ENCODE assay signal across 1 cellular context in genomic region chr1:228082260-228082974, GRCh38.
TF ChIP-seq lines count a peak whose summit lies in the region.

ARF1 (plus strand) TSS chr1:228082708; CDS start chr1:228097115, 14,407 bp downstream.

TF ChIP-seq in HepG2, 621 proteins besides CTCF, POLR2A, EP300 and RAD21 (continued from another document and continues in another):
- TF ChIP-seq ZNF710 (CRISPR knock-in tag; IDR thresholded peaks at IDR 0.05; ENCODE audit: borderline replicate concordance) (0 out of 2 replicates have a peak, but pooled peaks have one; percentile 59), ATF2 (CRISPR knock-in tag; IDR thresholded peaks at IDR 0.05) (0 out of 2 replicates have a peak, but pooled peaks have one; percentile 30), DDIT3 (CRISPR knock-in tag; IDR thresholded peaks at IDR 0.05) (no peak), THAP11 (CRISPR knock-in tag; IDR thresholded peaks at IDR 0.05) (peak; percentile 85), ZNF382 (CRISPR knock-in tag; IDR thresholded peaks at IDR 0.05; ENCODE audit: borderline replicate concordance) (no peak), TOE1 (CRISPR knock-in tag; IDR thresholded peaks at IDR 0.05) (0 out of 2 replicates have a peak, but pooled peaks have one; percentile 52), ZNF33A (CRISPR knock-in tag; IDR thresholded peaks at IDR 0.05; ENCODE audit: borderline replicate concordance) (no peak), SP4 (CRISPR knock-in tag; IDR thresholded peaks at IDR 0.05) (peak; percentile 88), HINFP (CRISPR knock-in tag; IDR thresholded peaks at IDR 0.05; ENCODE audit: low read depth) (peak; percentile 61; the same call in 1 of the 2 replicates), KDM5A (IDR thresholded peaks at IDR 0.05; ENCODE audit: borderline replicate concordance, low read length) (0 out of 2 replicates have a peak, but pooled peaks have one; percentile 13), ZNF619 (CRISPR knock-in tag; IDR thresholded peaks at IDR 0.05) (no peak), SRY (CRISPR knock-in tag; IDR thresholded peaks at IDR 0.05) (0 out of 2 replicates have a peak, but pooled peaks have one; percentile 12), ZNF547 (CRISPR knock-in tag; IDR thresholded peaks at IDR 0.05) (peak; percentile 71; the same call in 1 of the 2 replicates), RBM39 (IDR thresholded peaks at IDR 0.05; ENCODE audit: low read depth, low read length, poor library complexity, severe bottlenecking) (no peak), ZNF597 (CRISPR knock-in tag; IDR thresholded peaks at IDR 0.05) (no peak), ZNF275 (CRISPR knock-in tag; IDR thresholded peaks at IDR 0.05; ENCODE audit: borderline replicate concordance) (peak; percentile 64; the same call in 1 of the 2 replicates), MAFG (CRISPR knock-in tag; IDR thresholded peaks at IDR 0.05) (no peak), REPIN1 (CRISPR knock-in tag; IDR thresholded peaks at IDR 0.05; ENCODE audit: borderline replicate concordance, low read depth) (0 out of 2 replicates have a peak, but pooled peaks have one; percentile 34), ATF3 (CRISPR knock-in tag; IDR thresholded peaks at IDR 0.05) (0 out of 2 replicates have a peak, but pooled peaks have one; percentile 48), POLR2AphosphoS5 (IDR thresholded peaks at IDR 0.05; ENCODE audit: low read depth, low read length) (peak; percentile 88), HOXA3 (CRISPR knock-in tag; IDR thresholded peaks at IDR 0.05) (peak; percentile 97), ZHX1 (CRISPR knock-in tag; IDR thresholded peaks at IDR 0.05; ENCODE audit: low read depth) (peak; percentile 51; the same call in 1 of the 2 replicates), ELF1 (CRISPR knock-in tag; IDR thresholded peaks at IDR 0.05) (no peak; the same call in 1 of the 2 replicates), ZNF674 (CRISPR knock-in tag; IDR thresholded peaks at IDR 0.05; ENCODE audit: low read depth) (no peak), POGZ (CRISPR knock-in tag; IDR thresholded peaks at IDR 0.05) (peak; percentile 3; the same call in 1 of the 2 replicates), CEBPG (CRISPR knock-in tag; IDR thresholded peaks at IDR 0.05) (no peak), ZNF24 (IDR thresholded peaks at IDR 0.05) (no peak), CREBL2 (CRISPR knock-in tag; IDR thresholded peaks at IDR 0.05; ENCODE audit: borderline replicate concordance) (peak; percentile 68; the same call in 1 of the 2 replicates), ZNF550 (CRISPR knock-in tag; IDR thresholded peaks at IDR 0.05; ENCODE audit: borderline replicate concordance) (no peak), SMAD9 (CRISPR knock-in tag; IDR thresholded peaks at IDR 0.05) (no peak), ZNF580 (CRISPR knock-in tag; IDR thresholded peaks at IDR 0.05; ENCODE audit: borderline replicate concordance, low read depth) (peak; percentile 41; the same call in 1 of the 2 replicates), EZH2 (conservative IDR thresholded peaks at IDR 0.05; ENCODE audit: low read depth, low read length) (no peak), ATRX (CRISPR knock-in tag; IDR thresholded peaks at IDR 0.05; ENCODE audit: borderline replicate concordance) (no peak), XRCC5 (optimal IDR thresholded peaks at IDR 0.05; ENCODE audit: low read length) (peak; percentile 49), TFDP2 (CRISPR knock-in tag; IDR thresholded peaks at IDR 0.05) (peak; percentile 88), GABPB1 (CRISPR knock-in tag; IDR thresholded peaks at IDR 0.05) (peak; percentile 61), USF2 (IDR thresholded peaks at IDR 0.05; ENCODE audit: low read depth, low read length) (no peak), USF2 (CRISPR knock-in tag; IDR thresholded peaks at IDR 0.05; ENCODE audit: borderline replicate concordance) (no peak), FIP1L1 (IDR thresholded peaks at IDR 0.05; ENCODE audit: borderline replicate concordance, insufficient read depth, low read depth, low read length) (no peak), SNRNP70 (IDR thresholded peaks at IDR 0.05; ENCODE audit: low read depth, low read length) (no peak), ZBTB4 (CRISPR knock-in tag; IDR thresholded peaks at IDR 0.05; ENCODE audit: borderline replicate concordance) (no peak), EED (CRISPR knock-in tag; IDR thresholded peaks at IDR 0.05) (no peak; the same call in 1 of the 2 replicates), RCOR2 (CRISPR knock-in tag; IDR thresholded peaks at IDR 0.05) (peak; percentile 85; the same call in 1 of the 2 replicates)
